ENCODE assay signal across 8 cellular contexts in genomic region chr11:19953909-19954308, GRCh38.
A peak's percentile ranks its signal among the peaks of the same experiment; 100 is the strongest.
DNase-seq lines count a peak whose midpoint lies in the region; ATAC-seq and TF ChIP-seq lines count a peak whose summit lies in the region.

No MANE protein-coding gene starts in this region.

- no peak for ATAC-seq in activated T-cell treated with anti-CD3 and anti-CD28 coated beads, Interleukin-2, amount 50 U/mL, for 72 hours (replicated peaks in 1 of 2)
- ATAC-seq in HG03095 (IDR thresholded peaks at IDR 0.05; ENCODE audit: unreplicated experiment) = no peak

- H3K4me1 Mint-ChIP-seq in activated T-cell treated with anti-CD3 and anti-CD28 coated beads, Interleukin-2, amount 50 U/mL, for 72 hours (ENCODE audit: low read depth) = peaks cover 40% of the 10 kb centered on the region

- DNase-seq in HCEC 1CT (peak; percentile 77), NCI-H748 (lab: John Stamatoyannopoulos, UW; ENCODE audit: unreplicated experiment) (peak; percentile 56), epithelial cell of esophagus (ENCODE audit: low read depth) (peak; percentile 73), myocyte (ENCODE audit: low read depth) (peak; percentile 91), RPMI8226 (no peak), erythroblast (lab: John Stamatoyannopoulos, UW) (no peak)
- no peak for DNase-seq in activated T-cell treated with anti-CD3 and anti-CD28 coated beads, Interleukin-2, amount 50 U/mL, for 72 hours

- TF ChIP-seq POLR2A in erythroblast (IDR thresholded peaks at IDR 0.05; ENCODE audit: low read length) = no peak

- H3K4me3 ChIP-seq in epithelial cell of esophagus (ENCODE audit: low read length) = no peak overlapping the region

- no peaks in the 10 kb centered on the region for H3K9me3 Mint-ChIP-seq in activated T-cell treated with anti-CD3 and anti-CD28 coated beads, Interleukin-2, amount 50 U/mL, for 72 hours

- H3K36me3 Mint-ChIP-seq in activated T-cell treated with anti-CD3 and anti-CD28 coated beads, Interleukin-2, amount 50 U/mL, for 72 hours (ENCODE audit: insufficient read depth in 2 of 2) = no peaks in the 10 kb centered on the region

- peak; percentile 72 for TF ChIP-seq CTCF in epithelial cell of esophagus (IDR thresholded peaks at IDR 0.05; ENCODE audit: insufficient read depth, low read depth, low read length, missing control alignments)

- H3K4me3 Mint-ChIP-seq in activated T-cell treated with anti-CD3 and anti-CD28 coated beads, Interleukin-2, amount 50 U/mL, for 72 hours = no peak overlapping the region

- H3K27me3 Mint-ChIP-seq in activated T-cell treated with anti-CD3 and anti-CD28 coated beads, Interleukin-2, amount 50 U/mL, for 72 hours (ENCODE audit: low read depth) = peaks cover 73% of the 10 kb centered on the region

- no peak overlapping the region for H3K27ac Mint-ChIP-seq in activated T-cell treated with anti-CD3 and anti-CD28 coated beads, Interleukin-2, amount 50 U/mL, for 72 hours

Comparison
In these comparisons a context has a peak if more than half of its experiments do, and no peak if none do; other contexts are left out.
1. DNase-seq: peak in HCEC 1CT (single experiment), NCI-H748 (single experiment), epithelial cell of esophagus (single experiment) and myocyte (single experiment); none in RPMI8226 (single experiment), activated T-cell treated with anti-CD3 and anti-CD28 coated beads, Interleukin-2, amount 50 U/mL, for 72 hours (0 of 2) and erythroblast (0 of 2).